In the genomic region with DNA sequence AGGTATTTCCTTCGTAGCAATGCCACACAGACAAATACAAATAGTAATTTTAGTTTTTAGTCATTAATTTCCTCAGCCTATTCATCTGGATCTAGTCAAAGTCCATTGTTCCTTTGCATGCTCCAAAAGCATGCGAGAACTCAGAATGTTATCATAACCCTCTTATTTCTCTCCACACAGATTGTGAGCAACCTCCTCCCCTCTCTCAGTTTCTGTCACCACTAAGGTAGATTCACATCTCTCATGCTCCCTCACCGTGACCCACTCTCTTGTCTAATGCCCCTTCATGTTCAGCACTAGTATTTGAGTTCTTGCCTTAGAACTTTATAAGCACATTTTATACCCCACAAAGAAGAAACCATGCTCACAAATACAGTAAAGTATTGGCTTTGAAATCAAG, we compare ENCODE assay signal across 17 cellular contexts.
"Had no signal": no experiment of that assay in that cellular context is flagged by ENCODE, and none has a peak within 500 bp of the region (broad histone marks: within the 10 kb centered on the region; RNA-seq: fewer than 3 reads in every experiment).

No MANE protein-coding gene starts in this region.

- ATAC-seq: activated T-helper 17 cell treated with anti-CD3 and anti-CD28 coated beads, Interleukin-2, amount 50 U/mL, for 72 hours; left lobe of liver; mucosa of descending colon; naive thymus-derived CD4-positive, alpha-beta T cell; stimulated activated effector memory CD8-positive, alpha-beta T cell treated with anti-CD3 and anti-CD28 coated beads, Interleukin-12 subunit alpha, Interleukin-12 subunit beta, amount 100 ng/mL, for 72 hours had no signal

- H3K4me1 Mint-ChIP-seq: stimulated activated effector memory CD8-positive, alpha-beta T cell treated with anti-CD3 and anti-CD28 coated beads, Interleukin-12 subunit alpha, Interleukin-12 subunit beta, amount 100 ng/mL, for 72 hours had no signal

- DNase-seq: activated CD4-positive, alpha-beta T cell treated with anti-CD3 and anti-CD28 coated beads for 1 hour; activated CD4-positive, alpha-beta T cell treated with anti-CD3 and anti-CD28 coated beads, Interleukin-2, amount 50 U/mL, for 48 hours; activated naive CD4-positive, alpha-beta T cell treated with Interleukin-2 at 50 U/mL for 16 hours; anterior cingulate cortex; brain microvascular endothelial cell; cortex of kidney; effector CD4-positive, alpha-beta T cell; hippocampal formation; mucosa of descending colon; naive thymus-derived CD4-positive, alpha-beta T cell; posterior cingulate gyrus; retina; thyroid gland; uterus had no signal

- H3K27me3 Mint-ChIP-seq: activated T-helper 17 cell treated with anti-CD3 and anti-CD28 coated beads, Interleukin-2, amount 50 U/mL, for 72 hours; naive thymus-derived CD4-positive, alpha-beta T cell had no signal

- H3K4me3 Mint-ChIP-seq: activated T-helper 17 cell treated with anti-CD3 and anti-CD28 coated beads, Interleukin-2, amount 50 U/mL, for 72 hours; naive thymus-derived CD4-positive, alpha-beta T cell; stimulated activated effector memory CD8-positive, alpha-beta T cell treated with anti-CD3 and anti-CD28 coated beads, Interleukin-12 subunit alpha, Interleukin-12 subunit beta, amount 100 ng/mL, for 72 hours had no signal

- H3K36me3 Mint-ChIP-seq: naive thymus-derived CD4-positive, alpha-beta T cell; stimulated activated effector memory CD8-positive, alpha-beta T cell treated with anti-CD3 and anti-CD28 coated beads, Interleukin-12 subunit alpha, Interleukin-12 subunit beta, amount 100 ng/mL, for 72 hours had no signal

- H3K27ac Mint-ChIP-seq: activated T-helper 17 cell treated with anti-CD3 and anti-CD28 coated beads, Interleukin-2, amount 50 U/mL, for 72 hours; naive thymus-derived CD4-positive, alpha-beta T cell; stimulated activated effector memory CD8-positive, alpha-beta T cell treated with anti-CD3 and anti-CD28 coated beads, Interleukin-12 subunit alpha, Interleukin-12 subunit beta, amount 100 ng/mL, for 72 hours had no signal
